Comparison of ENCODE assay signal across 8 cellular contexts in the genomic region with DNA sequence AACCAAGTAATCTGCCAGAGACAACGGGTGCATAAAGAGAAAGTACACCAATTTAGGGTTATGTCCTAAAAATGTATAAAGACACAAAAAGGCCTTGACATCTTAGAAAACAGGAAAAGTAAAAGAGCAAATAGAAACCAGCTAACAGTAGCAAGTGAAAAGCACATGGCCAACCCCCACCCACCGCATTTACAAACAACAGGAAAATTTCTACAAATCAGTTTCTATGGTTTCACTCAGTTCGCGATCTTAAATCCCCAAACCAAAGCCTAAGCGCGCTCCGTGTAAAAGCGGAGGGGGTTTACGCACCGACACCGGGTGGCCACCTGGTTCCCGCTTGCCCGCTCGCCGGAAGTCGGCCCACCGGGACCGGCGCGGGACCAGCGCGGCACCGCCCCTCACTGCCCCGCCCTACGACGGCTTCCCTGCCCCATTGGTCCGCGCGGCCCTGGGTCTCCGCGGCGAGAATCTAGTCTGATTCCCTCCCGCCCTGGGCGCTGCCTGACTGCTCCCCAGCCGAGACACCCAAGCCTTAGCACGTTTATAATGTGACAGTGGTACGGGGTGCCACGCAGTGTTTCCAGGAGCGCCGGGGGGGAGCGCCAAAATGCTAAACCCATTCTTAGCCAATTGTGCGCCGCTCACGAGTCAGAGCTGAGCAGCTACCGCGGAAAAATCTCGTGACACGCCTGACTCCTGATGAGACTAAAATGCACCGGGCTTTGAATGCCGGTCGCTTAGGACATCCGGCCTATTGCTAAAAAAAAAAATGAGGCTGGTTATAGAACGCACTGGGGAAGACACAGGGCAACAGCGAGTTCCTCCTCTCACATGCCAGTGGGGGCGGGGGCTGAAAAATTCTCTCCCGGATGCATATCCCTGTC. TPM values are rescaled to one million over a fixed set of nuclear protein-coding genes. Genes with fewer than 3 reads are reported as not detected.
DNase-seq lines count a peak whose midpoint lies in the region; ATAC-seq and TF ChIP-seq lines count a peak whose summit lies in the region.

A gene (minus strand): TSS at position 362 of the 884 bp plus-strand sequence. CDS start 2,802 bp downstream, outside the sequence.

- H3K4me1 ChIP-seq in OCI-LY1 (ENCODE audit: insufficient read depth, low read length, severe bottlenecking) = peaks cover 39% of the 10 kb centered on the region
- peaks cover 26% of the 10 kb centered on the region for H3K4me1 ChIP-seq in mucosa of descending colon (ENCODE audit: low read depth)

- no peak within 1 kb of the TSS for H2AFZ ChIP-seq in OCI-LY1 (ENCODE audit: low read length)

- H3K36me3 ChIP-seq in OCI-LY1 (ENCODE audit: insufficient read depth, low read length) (peaks cover 45% of the 10 kb centered on the region), mucosa of descending colon (ENCODE audit: low read depth) (peaks cover 4% of the 10 kb centered on the region)

- H3K9ac ChIP-seq in OCI-LY1 (ENCODE audit: low read length) = peak within 1 kb of the TSS; percentile 97

- H3K9me3 ChIP-seq in OCI-LY1 (ENCODE audit: low read length) (no peaks in the 10 kb centered on the region), mucosa of descending colon (no peaks in the 10 kb centered on the region)

- no peak for TF ChIP-seq CTCF in OCI-LY1 (IDR thresholded peaks at IDR 0.05; ENCODE audit: low read length)
- TF ChIP-seq CTCF in mucosa of descending colon (IDR thresholded peaks at IDR 0.05) = no peak

- peak within 1 kb of the TSS; percentile 96 for H3K27ac ChIP-seq in OCI-LY1 (ENCODE audit: low read depth, low read length, poor library complexity, severe bottlenecking)

- H4K20me1 ChIP-seq in OCI-LY1 (ENCODE audit: insufficient read depth, low read length) = no peaks in the 10 kb centered on the region; the same call in 1 of the 2 replicates

- no peaks in the 10 kb centered on the region for H3K27me3 ChIP-seq in OCI-LY1 (ENCODE audit: insufficient read depth, low read length)

- H3F3A ChIP-seq in OCI-LY1 (ENCODE audit: insufficient read depth, low read length) = no peaks in the 10 kb centered on the region

- intact Hi-C loops in mucosa of descending colon (cut with DNase I, micrococcal nuclease) = no loop called here

- H3K79me2 ChIP-seq in OCI-LY1 (ENCODE audit: insufficient read depth, low read length) = peaks cover 64% of the 10 kb centered on the region

- ATAC-seq in GM21367 (IDR thresholded peaks at IDR 0.05; ENCODE audit: unreplicated experiment) = peak; percentile 41
- ATAC-seq in mucosa of descending colon = peak; percentile 79

- peak within 1 kb of the TSS; percentile 98 for H3K4me2 ChIP-seq in OCI-LY1 (ENCODE audit: low read length)

- DNase-seq in Caki2 (ENCODE audit: low read depth) (peak; percentile 83), HT1080 (ENCODE audit: low read depth) (peak; percentile 84), epidermal melanocyte (ENCODE audit: insufficient read length, low spot score) (peak; percentile 44), mucosa of descending colon (peak; percentile 88 to 91 (median 90))
- peak; percentile 92 for DNase-seq in activated CD8-positive, alpha-beta memory T cell treated with anti-CD3 and anti-CD28 coated beads, Interleukin-2, amount 50 U/mL, for 48 hours
- peak; percentile 78 for DNase-seq in stimulated activated CD8-positive, alpha-beta memory T cell treated with anti-CD3 and anti-CD28 coated beads, Interleukin-4, amount 100 ng/mL, for 24 hours (ENCODE audit: low read depth)

- in situ Hi-C loops in Caki2 (cut with HindIII; ENCODE audit: low pct_unique_long_range_greater_than_20kb, low sequenced_read_pairs) = no loop called here

- peak within 1 kb of the TSS; percentile 84 for H3K4me3 ChIP-seq in OCI-LY1 (ENCODE audit: low read depth, low read length, poor library complexity, severe bottlenecking)
- H3K4me3 ChIP-seq in mucosa of descending colon = peak within 1 kb of the TSS; percentile 60

- no peaks in the 10 kb centered on the region for H3K9me2 ChIP-seq in OCI-LY1 (ENCODE audit: low read depth, low read length)

RNA-seq across cellular contexts. Expression of the gene that starts here (rescaled TPM):
- 20.9 and 37.4 TPM in 2 replicates for total RNA-seq in Caki2 (2014; rRNA removed; shearing (Covaris generic); ENCODE audit: low replicate concordance)
- total RNA-seq in HT1080 (2014; rRNA removed; shearing (Covaris generic)) = 143 and 162 TPM in 2 replicates
- polyA plus RNA-seq in HT1080 (2015; cell fraction: cytosol; rRNA removed) = 153 and 222 TPM in 2 replicates
- 511 and 624 TPM in 2 replicates for polyA plus RNA-seq in HT1080 (2015; cell fraction: nucleus; rRNA removed)
- 10 to 100 TPM; 45.5 to 57.2 (median 55.6) TPM for total RNA-seq in mucosa of descending colon

Comparison
In these comparisons a context has a peak if more than half of its experiments do, and no peak if none do; other contexts are left out.
1. Peak in every context shown above with its lines: DNase-seq, ATAC-seq, H3K4me3 ChIP-seq and H3K27ac ChIP-seq.